21 cellular contexts compared by ENCODE assay signal in the genomic region with DNA sequence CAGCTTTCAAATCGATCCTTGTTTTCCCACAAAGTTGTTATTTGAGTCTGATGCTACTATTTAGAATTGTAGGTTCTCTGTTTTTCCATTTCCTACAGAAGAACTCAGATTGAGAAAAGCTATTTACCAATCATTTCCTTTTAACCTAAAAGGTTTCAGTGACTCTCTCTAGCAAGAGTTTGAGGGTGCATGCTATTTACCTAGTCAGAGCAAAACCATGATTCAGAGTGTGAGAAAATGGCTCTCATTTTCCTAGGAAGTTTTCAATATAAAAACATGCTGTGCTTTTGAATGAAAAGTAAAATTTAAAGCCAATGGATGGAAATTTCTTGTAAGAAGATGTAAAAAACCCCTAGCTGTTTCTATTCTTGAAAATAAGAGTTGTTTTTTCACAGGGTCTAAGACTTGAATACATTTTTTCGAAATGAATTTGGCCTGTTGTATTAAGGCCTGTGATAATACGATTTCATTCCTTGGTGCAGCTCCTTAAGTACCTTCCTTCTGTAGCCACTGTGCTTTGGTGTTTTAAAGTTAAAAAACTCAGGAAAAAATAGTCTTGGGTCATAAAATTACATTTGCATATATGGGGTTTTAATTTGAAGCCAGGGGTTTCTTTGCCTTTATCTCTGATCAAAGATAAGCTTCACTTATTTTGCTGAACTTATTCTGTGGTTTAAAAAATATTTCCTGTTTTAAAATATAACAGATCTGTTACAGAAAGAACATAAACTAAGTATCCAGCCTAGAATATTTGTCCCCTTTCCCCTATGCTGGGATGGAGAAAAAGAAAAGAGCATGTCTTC. TPM values are rescaled to one million over a fixed set of nuclear protein-coding genes. Genes with fewer than 3 reads are reported as not detected.
DNase-seq lines count a peak whose midpoint lies in the region; ATAC-seq and TF ChIP-seq lines count a peak whose summit lies in the region.
"Had no signal": no experiment of that assay in that cellular context is flagged by ENCODE, and none has a peak within 500 bp of the region (broad histone marks: within the 10 kb centered on the region; RNA-seq: fewer than 3 reads in every experiment).

No MANE protein-coding gene starts in this region.

- peaks cover 7% of the 10 kb centered on the region; the same call in 1 of the 2 replicates for H3K9me3 ChIP-seq in BLaER1
- H3K9me3 ChIP-seq: body of pancreas, mucosa of descending colon, SK-N-SH had no signal

- H3K4me3 ChIP-seq in BLaER1: no peak overlapping the region
- H3K4me3 ChIP-seq: body of pancreas, mucosa of descending colon had no signal

- H3K27me3 ChIP-seq in BLaER1: no peaks in the 10 kb centered on the region
- H3K27me3 ChIP-seq: body of pancreas had no signal

- peaks cover 10% of the 10 kb centered on the region for H3K9me3 Mint-ChIP-seq in activated naive CD8-positive, alpha-beta T cell treated with anti-CD3 and anti-CD28 coated beads for 36 hours
- H3K9me3 Mint-ChIP-seq in CD14-positive monocyte: peaks cover 0 to 8% (median 4%) of the 10 kb centered on the region in 7 donors

- H3K27ac Mint-ChIP-seq in activated naive CD8-positive, alpha-beta T cell treated with anti-CD3 and anti-CD28 coated beads for 36 hours: peak overlapping the region; percentile 94
- H3K27ac Mint-ChIP-seq in CD14-positive monocyte: no peak overlapping the region
- H3K27ac Mint-ChIP-seq: progenitor cell of endocrine pancreas had no signal

- no peaks in the 10 kb centered on the region for H4K20me1 ChIP-seq in BLaER1

- intact Hi-C loops in CD14-positive monocyte (cut with micrococcal nuclease): no loop called here

- ATAC-seq in HG03378 (IDR thresholded peaks at IDR 0.05; ENCODE audit: unreplicated experiment): peak; percentile 50
- ATAC-seq in HG03139 (IDR thresholded peaks at IDR 0.05; ENCODE audit: unreplicated experiment): no peak
- ATAC-seq: body of pancreas, left cardiac atrium, mucosa of descending colon, PC-3 had no signal

- peak overlapping the region; percentile 37 for H3K4me2 ChIP-seq in BLaER1
- H3K4me2 ChIP-seq: SK-N-SH had no signal

- peak; percentile 45 for DNase-seq in GM10248 (ENCODE audit: extremely low spot score)
- no peak for DNase-seq in activated naive CD8-positive, alpha-beta T cell treated with anti-CD3 and anti-CD28 coated beads for 36 hours
- no peak for DNase-seq in NCI-H1092 (lab: John Stamatoyannopoulos, UW)
- no peak for DNase-seq in NCI-H524 treated with DMSO at 0.1 percent for 48 hours (lab: John Stamatoyannopoulos, UW)
- DNase-seq in CD14-positive monocyte (ENCODE audit: low spot score): no peak
- DNase-seq: AML-193; body of pancreas; DMS79 treated with DMSO at 0.1 percent for 48 hours; hippocampal formation; left cardiac atrium; mucosa of descending colon; NCI-H1436 treated with DMSO at 0.1 percent for 48 hours; NCI-H226; PC-3; SK-N-SH; stimulated activated CD4-positive, alpha-beta T cell treated with anti-CD3 and anti-CD28 coated beads, Interleukin-12 subunit alpha, Interleukin-12 subunit beta, amount 100 ng/mL, for 4 hours; WERI-Rb-1 had no signal

- H3K4me3 Mint-ChIP-seq in activated naive CD8-positive, alpha-beta T cell treated with anti-CD3 and anti-CD28 coated beads for 36 hours: peak overlapping the region; percentile 26
- no peak overlapping the region for H3K4me3 Mint-ChIP-seq in CD14-positive monocyte

- no peak overlapping the region for H3K27ac ChIP-seq in BLaER1
- H3K27ac ChIP-seq: body of pancreas, WERI-Rb-1 had no signal

- H3K4me1 ChIP-seq in BLaER1: peaks cover 13% of the 10 kb centered on the region
- H3K4me1 ChIP-seq: body of pancreas had no signal

- TF ChIP-seq CTCF in GM10248 (IDR thresholded peaks at IDR 0.05; ENCODE audit: control extremely low read depth, extremely low read depth, low read depth, missing control alignments) (no peak), CD14-positive monocyte (IDR thresholded peaks at IDR 0.05) (no peak)

- POLR2A ChIA-PET in GM10248 (lab: Yijun Ruan, JAX): interaction anchor here (0.6 to 1.4 kb wide), 2 partner anchors 15 to 27 kb away, joined by 3 to 4 read pairs; partner anchors contain the start of gene TAGAP

- H3K27me3 Mint-ChIP-seq in activated naive CD8-positive, alpha-beta T cell treated with anti-CD3 and anti-CD28 coated beads for 36 hours: no peaks in the 10 kb centered on the region
- peaks cover 0 to 6% (median 0%) of the 10 kb centered on the region in 3 donors for H3K27me3 Mint-ChIP-seq in CD14-positive monocyte (ENCODE audit: low read depth in 3 of 3)

- no peak overlapping the region for H3K9ac ChIP-seq in BLaER1
- H3K9ac ChIP-seq: SK-N-SH had no signal

- H3K36me3 ChIP-seq in BLaER1: 0 out of 2 replicates have a peak, but pooled peaks cover 6% of the 10 kb centered on the region
- H3K36me3 ChIP-seq: WERI-Rb-1 had no signal

- peaks cover 34% of the 10 kb centered on the region for H3K36me3 Mint-ChIP-seq in activated naive CD8-positive, alpha-beta T cell treated with anti-CD3 and anti-CD28 coated beads for 36 hours
- no peaks in the 10 kb centered on the region for H3K36me3 Mint-ChIP-seq in CD14-positive monocyte

- CTCF ChIA-PET in GM10248 (lab: Yijun Ruan, JAX): interaction anchor here (0.9 to 5.1 kb wide), 14 partner anchors 9 to 117 kb away, joined by 3 to 37 read pairs (median 4); partner anchors contain the start of gene RSPH3

- H3K4me1 Mint-ChIP-seq in activated naive CD8-positive, alpha-beta T cell treated with anti-CD3 and anti-CD28 coated beads for 36 hours: peaks cover 42% of the 10 kb centered on the region
- peaks cover 12% of the 10 kb centered on the region for H3K4me1 Mint-ChIP-seq in CD14-positive monocyte

RNA-seq across cellular contexts. Expression of gene RSPH3, which starts 18.0 kb away (rescaled TPM):
- total RNA-seq in activated naive CD8-positive, alpha-beta T cell treated with anti-CD3 and anti-CD28 coated beads for 36 hours: 1 to 10 TPM; 3.3 to 4.0 TPM
- 1 to 10 TPM; 4.6 to 9.6 TPM for polyA plus RNA-seq in CD14-positive monocyte

RNA-seq across cellular contexts. Expression of gene TAGAP, which starts 26.8 kb away (rescaled TPM):
- 100 to 1,000 TPM; 167 to 175 TPM for total RNA-seq in activated naive CD8-positive, alpha-beta T cell treated with anti-CD3 and anti-CD28 coated beads for 36 hours
- 10 to 100 TPM; 51.9 to 59.1 TPM for polyA plus RNA-seq in CD14-positive monocyte
- total RNA-seq: PC-3, progenitor cell of endocrine pancreas had no signal
- polyA plus RNA-seq: SK-N-SH had no signal
